Comparison of ENCODE assay signal across 22 cellular contexts in genomic region chr12:85007836-85008235, GRCh38. TPM values are rescaled to one million over a fixed set of nuclear protein-coding genes. Genes with fewer than 3 reads are reported as not detected.
DNase-seq lines count a peak whose midpoint lies in the region; ATAC-seq and TF ChIP-seq lines count a peak whose summit lies in the region.
"Had no signal": no experiment of that assay in that cellular context is flagged by ENCODE, and none has a peak within 500 bp of the region (broad histone marks: within the 10 kb centered on the region; RNA-seq: fewer than 3 reads in every experiment).

No MANE protein-coding gene starts in this region.

- H3K9me3 ChIP-seq in upper lobe of left lung, result no peaks in the 10 kb centered on the region
- H3K9me3 ChIP-seq: heart left ventricle, SJSA1 had no signal

- no peaks in the 10 kb centered on the region for H3K36me3 ChIP-seq in upper lobe of left lung
- H3K36me3 ChIP-seq: heart left ventricle, SJSA1 had no signal

- H3K4me3 ChIP-seq in upper lobe of left lung, result no peak overlapping the region
- H3K4me3 ChIP-seq: heart left ventricle, SJSA1 had no signal

- no peak for TF ChIP-seq CTCF in upper lobe of left lung (IDR thresholded peaks at IDR 0.05)

- no peak overlapping the region for H3K27ac ChIP-seq in upper lobe of left lung
- H3K27ac ChIP-seq: heart left ventricle, KMS-11, SJSA1 had no signal

- ATAC-seq in left lobe of liver (peak; percentile 26), HG02973 (IDR thresholded peaks at IDR 0.05; ENCODE audit: unreplicated experiment) (no peak), upper lobe of left lung (ENCODE audit: low FRiP score in 2 of 2) (no peak)
- ATAC-seq: heart left ventricle; stimulated activated effector memory CD8-positive, alpha-beta T cell treated with anti-CD3 and anti-CD28 coated beads, Interleukin-12 subunit alpha, Interleukin-12 subunit beta, amount 100 ng/mL, for 72 hours; WTC11 had no signal

- no peak for TF ChIP-seq EP300 in upper lobe of left lung (IDR thresholded peaks at IDR 0.05)

- TF ChIP-seq POLR2A in upper lobe of left lung (IDR thresholded peaks at IDR 0.05), result no peak

- DNase-seq in A172 (ENCODE audit: low spot score) (peak; percentile 9), LHCN-M2 (ENCODE audit: low read depth) (peak; percentile 69), dermis microvascular lymphatic vessel endothelial cell (ENCODE audit: low read depth in 2 of 2) (peak; percentile 56 to 87), left lobe of liver (ENCODE audit: low spot score) (no peak), DMS114 treated with DMSO at 0.1 percent for 48 hours (lab: John Stamatoyannopoulos, UW; ENCODE audit: unreplicated experiment) (no peak), upper lobe of left lung (no peak)
- no peak for DNase-seq in stimulated activated CD4-positive, alpha-beta T cell treated with anti-CD3 and anti-CD28 coated beads, Interleukin-12 subunit alpha, Interleukin-12 subunit beta, amount 100 ng/mL, for 4 hours
- DNase-seq: activated CD4-positive, alpha-beta memory T cell treated with anti-CD3 and anti-CD28 coated beads, Interleukin-2, amount 10 ng/mL, durations not matched to agents 7 days and 5 days; activated naive CD4-positive, alpha-beta T cell treated with anti-CD3 and anti-CD28 coated beads for 36 hours; activated T-cell treated with anti-CD3 and anti-CD28 coated beads, Interleukin-2, amount 50 U/mL, for 1 hour; CD4-positive, alpha-beta memory T cell; H7; heart left ventricle; NCI-H1105; NCI-H69 had no signal

- no peaks in the 10 kb centered on the region for H3K27me3 ChIP-seq in upper lobe of left lung
- H3K27me3 ChIP-seq: heart left ventricle, SJSA1 had no signal

- H3K4me1 ChIP-seq in upper lobe of left lung, result no peaks in the 10 kb centered on the region
- H3K4me1 ChIP-seq: heart left ventricle, SJSA1 had no signal

- 57 to 59% methylated on average over 3 to 4 of the region's 4 CpGs for WGBS in upper lobe of left lung, 2 donors

RNA-seq across cellular contexts. Expression of gene TSPAN19, which starts 28.2 kb away (rescaled TPM):
- total RNA-seq in A172 (2014; rRNA removed; shearing (Covaris generic)), result not detected in 2 replicates
- total RNA-seq in LHCN-M2 (2014; rRNA removed) (0.06 TPM in 2 replicates), dermis microvascular lymphatic vessel endothelial cell (0.13 TPM in 2 replicates), left lobe of liver (not detected), upper lobe of left lung (10 to 100 TPM in 2 of 6 donors, 1 to 10 TPM in 1, under 1 TPM in 1, not detected in 2; 0.76 to 25.2 (median 12.1) TPM)
- polyA plus RNA-seq in LHCN-M2 (2012), result not detected
- total RNA-seq: activated CD4-positive, alpha-beta memory T cell treated with anti-CD3 and anti-CD28 coated beads, Interleukin-2, amount 10 ng/mL, durations not matched to agents 7 days and 5 days; activated naive CD4-positive, alpha-beta T cell treated with anti-CD3 and anti-CD28 coated beads for 36 hours; astrocyte; CD4-positive, alpha-beta memory T cell; H7; SJSA1; T-helper 2 cell treated with Interferon-gamma antibody and Interleukin-4, amounts not matched to agents 100 ng/mL and 5 ng/mL, for 36 hours; WTC11 had no signal
- polyA plus RNA-seq: CD4-positive, alpha-beta memory T cell had no signal

RNA-seq across cellular contexts. Expression of gene LRRIQ1, which starts 28.3 kb away (rescaled TPM):
- total RNA-seq in A172 (2014; rRNA removed; shearing (Covaris generic)), result 0.38 and 4.4 TPM in 2 replicates
- total RNA-seq in LHCN-M2 (2014; rRNA removed) (0.19 and 0.34 TPM in 2 replicates), dermis microvascular lymphatic vessel endothelial cell (0.13 and 0.38 TPM in 2 replicates), left lobe of liver (not detected), upper lobe of left lung (10 to 100 TPM in 1 of 6 donors, 1 to 10 TPM in 4, under 1 TPM in 1; 0.54 to 37.7 (median 6.0) TPM)
- polyA plus RNA-seq in LHCN-M2 (2012), result not detected
- total RNA-seq: activated CD4-positive, alpha-beta memory T cell treated with anti-CD3 and anti-CD28 coated beads, Interleukin-2, amount 10 ng/mL, durations not matched to agents 7 days and 5 days; activated naive CD4-positive, alpha-beta T cell treated with anti-CD3 and anti-CD28 coated beads for 36 hours; CD4-positive, alpha-beta memory T cell; SJSA1; T-helper 2 cell treated with Interferon-gamma antibody and Interleukin-4, amounts not matched to agents 100 ng/mL and 5 ng/mL, for 36 hours had no signal
- polyA plus RNA-seq: CD4-positive, alpha-beta memory T cell had no signal

Comparison
In these comparisons a context has a peak if more than half of its experiments do, and no peak if none do; other contexts are left out.
1. DNase-seq: peak in A172 (single experiment), LHCN-M2 (single experiment) and dermis microvascular lymphatic vessel endothelial cell (2 of 2); none in left lobe of liver (single experiment), stimulated activated CD4-positive, alpha-beta T cell treated with anti-CD3 and anti-CD28 coated beads, Interleukin-12 subunit alpha, Interleukin-12 subunit beta, amount 100 ng/mL, for 4 hours (single experiment), DMS114 treated with DMSO at 0.1 percent for 48 hours (single experiment) and upper lobe of left lung (0 of 2).